38 cellular contexts compared by ENCODE assay signal in genomic region chr7:50101873-50102272, GRCh38. TPM values are rescaled to one million over a fixed set of nuclear protein-coding genes. Genes with fewer than 3 reads are reported as not detected.
"Had no signal": no experiment of that assay in that cellular context is flagged by ENCODE, and none has a peak within 500 bp of the region (broad histone marks: within the 10 kb centered on the region; RNA-seq: fewer than 3 reads in every experiment).

No MANE protein-coding gene starts in this region.

- DNase-seq: Karpas-422, Kasumi-1, MG63, MM.1S, MV-4-11, NCI-H1048, NCI-H1092, NCI-H1092 treated with DMSO at 0.1 percent for 48 hours, NCI-H1105, NCI-H1105 treated with DMSO at 0.1 percent for 48 hours, NCI-H1417, NCI-H1417 treated with DMSO at 0.1 percent for 48 hours, NCI-H1436, NCI-H1436 treated with DMSO at 0.1 percent for 48 hours, NCI-H146, NCI-H1694, NCI-H1694 treated with DMSO at 0.1 percent for 48 hours, NCI-H187, NCI-H187 treated with DMSO at 0.1 percent for 48 hours, NCI-H1930, NCI-H2029, NCI-H2029 treated with DMSO at 0.1 percent for 48 hours, NCI-H2081, NCI-H2081 treated with DMSO at 0.1 percent for 48 hours, NCI-H2107, NCI-H2171, NCI-H2171 treated with DMSO at 0.1 percent for 48 hours, NCI-H2227 treated with DMSO at 0.1 percent for 48 hours, NCI-H226, NCI-H345, NCI-H446, NCI-H446 treated with DMSO at 0.1 percent for 48 hours, NCI-H510A, NCI-H510A treated with DMSO at 0.1 percent for 48 hours had no signal

- H3K27me3 ChIP-seq: MG63 had no signal

- H3K36me3 ChIP-seq: MG63 had no signal

- H3K9me3 ChIP-seq: MG63 had no signal

- H3K4me3 ChIP-seq: MG63 had no signal

RNA-seq across cellular contexts. Expression of gene ZPBP, which starts 8.8 kb away (rescaled TPM):
- total RNA-seq: LHCN-M2, M059J, MCF 10A, NCI-H460 had no signal
